In the genomic region with DNA sequence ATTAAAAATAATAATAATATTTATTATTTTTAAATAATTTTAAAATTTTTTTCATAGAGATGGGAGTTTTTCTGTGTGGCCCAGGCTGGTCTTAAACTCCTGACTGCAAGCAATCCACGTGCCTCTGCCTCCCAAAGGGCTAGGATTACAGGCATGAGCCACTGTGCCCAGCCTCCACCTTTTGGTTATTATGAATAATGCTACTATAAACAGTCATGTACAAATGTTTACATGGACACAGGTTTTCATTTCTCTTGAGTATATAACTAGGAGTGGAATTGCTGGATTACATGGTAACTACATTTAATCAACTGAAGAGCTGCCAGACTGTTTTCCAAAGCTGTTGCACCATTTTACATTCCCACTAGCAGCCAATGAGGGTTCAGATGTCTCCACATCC, we compare ENCODE assay signal across 29 cellular contexts.
"Had no signal": no experiment of that assay in that cellular context is flagged by ENCODE, and none has a peak within 500 bp of the region (broad histone marks: within the 10 kb centered on the region; RNA-seq: fewer than 3 reads in every experiment).

No MANE protein-coding gene starts in this region.

- H3K27ac ChIP-seq: neural progenitor cell, ovary, parathyroid adenoma, psoas muscle, skin epidermis, spleen, stomach, thoracic aorta, thyroid gland, tibial nerve, upper lobe of left lung, vagina had no signal

- H3K4me3 ChIP-seq: neural progenitor cell, ovary, psoas muscle, skin epidermis, smooth muscle cell, spleen, stomach, thoracic aorta, thyroid gland, tibial nerve, upper lobe of left lung, vagina had no signal

- H3K4me1 ChIP-seq: parathyroid adenoma, psoas muscle, spleen, stomach, thyroid gland, tibial nerve, upper lobe of left lung, vagina had no signal

- H3K27me3 ChIP-seq: neural progenitor cell, ovary, spleen, stomach, thyroid gland, tibial nerve, upper lobe of left lung, vagina had no signal

- H3K27me3 Mint-ChIP-seq: progenitor cell of endocrine pancreas; stimulated activated memory B cell treated with anti-CD40 and anti-IgM and Interleukin-4, amounts not matched to agents 10 μg/mL and 1 μg/mL and 100 μg/mL, for 72 hours; stimulated activated naive CD8-positive, alpha-beta T cell treated with anti-CD3 and anti-CD28 coated beads, Interleukin-15, Interleukin-2, amounts not matched to agents 100 ng/mL and 50 ng/mL, for 24 hours had no signal

- H3K4me1 Mint-ChIP-seq: natural killer cell; nephron; neural progenitor cell; stimulated activated memory B cell treated with anti-CD40 and anti-IgM and Interleukin-4, amounts not matched to agents 10 μg/mL and 1 μg/mL and 100 μg/mL, for 72 hours had no signal

- H3K4me2 ChIP-seq: neural progenitor cell, smooth muscle cell had no signal

- DNase-seq: natural killer cell; occipital lobe; ovary; posterior cingulate gyrus; psoas muscle; right cardiac atrium; spleen; stimulated activated CD4-positive, alpha-beta T cell treated with anti-CD3 and anti-CD28 coated beads, Interleukin-12 subunit alpha, Interleukin-12 subunit beta, amount 100 ng/mL, for 4 hours; stimulated activated CD4-positive, alpha-beta T cell treated with anti-CD3 and anti-CD28 coated beads, Interleukin-1b, Interleukin-23, amount 100 ng/mL, for 48 hours; stimulated activated CD4-positive, alpha-beta T cell treated with anti-CD3 and anti-CD28 coated beads, Interleukin-4, amount 100 ng/mL, for 1 hour; stimulated activated CD4-positive, alpha-beta T cell treated with anti-CD3 and anti-CD28 coated beads, Interleukin-4, amount 100 ng/mL, for 4 hours; stimulated activated CD8-positive, alpha-beta memory T cell treated with anti-CD3 and anti-CD28 coated beads, Interleukin-4, amount 100 ng/mL, for 48 hours; stimulated activated naive CD4-positive, alpha-beta T cell treated with Interleukin-2 at 50 U/mL for 16 hours; stomach; thyroid gland; trophoblast cell; upper lobe of left lung had no signal

- H3K9me3 ChIP-seq: ovary, psoas muscle, thoracic aorta, thyroid gland, vagina had no signal

- H3K36me3 ChIP-seq: neural progenitor cell, ovary, thyroid gland had no signal

- H3K27ac Mint-ChIP-seq: natural killer cell; nephron; neural progenitor cell; progenitor cell of endocrine pancreas; stimulated activated memory B cell treated with anti-CD40 and anti-IgM and Interleukin-4, amounts not matched to agents 10 μg/mL and 1 μg/mL and 100 μg/mL, for 72 hours; stimulated activated naive CD8-positive, alpha-beta T cell treated with anti-CD3 and anti-CD28 coated beads, Interleukin-15, Interleukin-2, amounts not matched to agents 100 ng/mL and 50 ng/mL, for 24 hours had no signal

- H2AFZ ChIP-seq: neural progenitor cell, parathyroid adenoma had no signal

- H3K9me3 Mint-ChIP-seq: natural killer cell, neural progenitor cell had no signal

- ATAC-seq: natural killer cell; psoas muscle; right cardiac atrium; sciatic nerve; stimulated activated memory B cell treated with anti-CD40 and anti-IgM and Interleukin-4, amounts not matched to agents 10 μg/mL and 1 μg/mL and 100 μg/mL, for 72 hours had no signal

- H3K4me3 Mint-ChIP-seq: natural killer cell; nephron; neural progenitor cell; stimulated activated memory B cell treated with anti-CD40 and anti-IgM and Interleukin-4, amounts not matched to agents 10 μg/mL and 1 μg/mL and 100 μg/mL, for 72 hours; stimulated activated naive CD8-positive, alpha-beta T cell treated with anti-CD3 and anti-CD28 coated beads, Interleukin-15, Interleukin-2, amounts not matched to agents 100 ng/mL and 50 ng/mL, for 24 hours had no signal

- H3K9ac ChIP-seq: neural progenitor cell, parathyroid adenoma had no signal
